ENCODE assay signal across 24 cellular contexts in genomic region chr14:94385553-94386057, GRCh38. TPM values are rescaled to one million over a fixed set of nuclear protein-coding genes. Genes with fewer than 3 reads are reported as not detected.
DNase-seq lines count a peak whose midpoint lies in the region; ATAC-seq and TF ChIP-seq lines count a peak whose summit lies in the region.
"Had no signal": no experiment of that assay in that cellular context is flagged by ENCODE, and none has a peak within 500 bp of the region (broad histone marks: within the 10 kb centered on the region; RNA-seq: fewer than 3 reads in every experiment).

No MANE protein-coding gene starts in this region.

- DNase-seq in CD14-positive monocyte (ENCODE audit: low spot score), result no peak
- DNase-seq in smooth muscle cell (lab: John Stamatoyannopoulos, UW; ENCODE audit: unreplicated experiment), result no peak
- DNase-seq in DMS53 (lab: John Stamatoyannopoulos, UW), result no peak
- DNase-seq in esophagus squamous epithelium (lab: John Stamatoyannopoulos, UW), result no peak
- DNase-seq in dorsolateral prefrontal cortex, result no peak
- DNase-seq: activated CD4-positive, alpha-beta memory T cell treated with anti-CD3 and anti-CD28 coated beads for 36 hours; caudate nucleus; CD4-positive, alpha-beta memory T cell; hypothalamus; pancreas; retina; stimulated activated CD4-positive, alpha-beta T cell treated with anti-CD3 and anti-CD28 coated beads, Interleukin-4, amount 100 ng/mL, for 24 hours had no signal

- peaks cover 55 to 92% of the 10 kb centered on the region in 2 donors for H3K36me3 Mint-ChIP-seq in CD14-positive monocyte
- peaks cover 30% of the 10 kb centered on the region for H3K36me3 Mint-ChIP-seq in activated T-helper 17 cell treated with anti-CD3 and anti-CD28 coated beads, Interleukin-2, amount 50 U/mL, for 72 hours (ENCODE audit: low read depth)
- H3K36me3 Mint-ChIP-seq: activated CD4-positive, alpha-beta memory T cell treated with anti-CD3 and anti-CD28 coated beads for 36 hours; activated naive CD8-positive, alpha-beta T cell; CD4-positive, alpha-beta memory T cell; stimulated activated memory B cell treated with anti-CD40 and anti-IgM and Interleukin-4, amounts not matched to agents 10 μg/mL and 1 μg/mL and 100 μg/mL, for 72 hours had no signal

- H3K4me3 Mint-ChIP-seq in CD14-positive monocyte, result peak overlapping the region; percentile 47 to 81
- peak overlapping the region; percentile 55 for H3K4me3 Mint-ChIP-seq in activated T-helper 17 cell treated with anti-CD3 and anti-CD28 coated beads, Interleukin-2, amount 50 U/mL, for 72 hours
- H3K4me3 Mint-ChIP-seq: activated CD4-positive, alpha-beta memory T cell treated with anti-CD3 and anti-CD28 coated beads for 36 hours; activated naive CD8-positive, alpha-beta T cell; CD4-positive, alpha-beta memory T cell; stimulated activated memory B cell treated with anti-CD40 and anti-IgM and Interleukin-4, amounts not matched to agents 10 μg/mL and 1 μg/mL and 100 μg/mL, for 72 hours had no signal

- peak overlapping the region; percentile 60 to 90 (median 61) for H3K4me3 ChIP-seq in liver (ENCODE audit: low read depth in 1 of 3, low read length in 3 of 3)
- peak overlapping the region; percentile 18 for H3K4me3 ChIP-seq in smooth muscle cell
- no peak overlapping the region for H3K4me3 ChIP-seq in esophagus squamous epithelium
- no peak overlapping the region for H3K4me3 ChIP-seq in dorsolateral prefrontal cortex
- H3K4me3 ChIP-seq: ascending aorta, SJSA1 had no signal

- H3K27me3 ChIP-seq in liver (ENCODE audit: control insufficient read depth in 4 of 4, insufficient read depth in 4 of 4, low read length in 3 of 4) (no peaks in the 10 kb centered on the region), smooth muscle cell (ENCODE audit: low read depth) (no peaks in the 10 kb centered on the region), esophagus squamous epithelium (no peaks in the 10 kb centered on the region), dorsolateral prefrontal cortex (no peaks in the 10 kb centered on the region)
- H3K27me3 ChIP-seq: ascending aorta, pancreas, SJSA1 had no signal

- H3K4me2 ChIP-seq in smooth muscle cell, result no peak overlapping the region

- no peak for TF ChIP-seq RAD21 in liver (IDR thresholded peaks at IDR 0.05)

- H3K9ac ChIP-seq in liver (ENCODE audit: low read depth in 1 of 2, low read length in 2 of 2) (peak overlapping the region in 1 of 2 donors; percentile 95), smooth muscle cell (ENCODE audit: low read depth) (no peak overlapping the region)

- H3K79me2 ChIP-seq in smooth muscle cell (ENCODE audit: low read depth), result no peaks in the 10 kb centered on the region

- peak overlapping the region; percentile 88 to 99 (median 95) for H3K27ac Mint-ChIP-seq in CD14-positive monocyte
- H3K27ac Mint-ChIP-seq in activated T-helper 17 cell treated with anti-CD3 and anti-CD28 coated beads, Interleukin-2, amount 50 U/mL, for 72 hours, result no peak overlapping the region
- H3K27ac Mint-ChIP-seq: activated CD4-positive, alpha-beta memory T cell treated with anti-CD3 and anti-CD28 coated beads for 36 hours; activated naive CD8-positive, alpha-beta T cell; stimulated activated memory B cell treated with anti-CD40 and anti-IgM and Interleukin-4, amounts not matched to agents 10 μg/mL and 1 μg/mL and 100 μg/mL, for 72 hours had no signal

- H3K27ac ChIP-seq in liver (ENCODE audit: low read depth in 1 of 2, low read length in 2 of 2), result peak overlapping the region; percentile 91 to 98
- no peak overlapping the region for H3K27ac ChIP-seq in smooth muscle cell (ENCODE audit: low read depth)
- H3K27ac ChIP-seq in esophagus squamous epithelium, result peak overlapping the region in 1 of 4 donors; percentile 30
- peak overlapping the region in 1 of 59 donors; percentile 39 for H3K27ac ChIP-seq in dorsolateral prefrontal cortex
- H3K27ac ChIP-seq: SJSA1 had no signal

- no peaks in the 10 kb centered on the region for H4K20me1 ChIP-seq in smooth muscle cell (ENCODE audit: low read depth)

- no peaks in the 10 kb centered on the region for H3K9me3 ChIP-seq in liver (ENCODE audit: control insufficient read depth in 4 of 4, low read length in 3 of 4)
- no peaks in the 10 kb centered on the region for H3K9me3 ChIP-seq in smooth muscle cell (replicated peaks; ENCODE audit: low read depth)
- H3K9me3 ChIP-seq in esophagus squamous epithelium, result no peaks in the 10 kb centered on the region
- H3K9me3 ChIP-seq: ascending aorta, pancreas, SJSA1 had no signal

- H3F3A ChIP-seq in smooth muscle cell (ENCODE audit: low read depth), result no peaks in the 10 kb centered on the region

- H3K36me3 ChIP-seq in liver (ENCODE audit: control insufficient read depth in 4 of 4, insufficient read depth in 3 of 4, low read depth in 1 of 4, low read length in 3 of 4), result peaks cover 7 to 41% (median 19%) of the 10 kb centered on the region in 4 donors
- H3K36me3 ChIP-seq in smooth muscle cell (ENCODE audit: low read depth), result no peaks in the 10 kb centered on the region
- H3K36me3 ChIP-seq in esophagus squamous epithelium, result no peaks in the 10 kb centered on the region
- H3K36me3 ChIP-seq: ascending aorta, pancreas, SJSA1 had no signal

- intact Hi-C loops in CD14-positive monocyte (cut with micrococcal nuclease) (no loop called here), esophagus squamous epithelium (cut with DNase I) (no loop called here), dorsolateral prefrontal cortex (cut with DNase I) (no loop called here)

- peaks cover 83% of the 10 kb centered on the region for H3K4me1 Mint-ChIP-seq in CD14-positive monocyte
- peaks cover 13% of the 10 kb centered on the region for H3K4me1 Mint-ChIP-seq in activated T-helper 17 cell treated with anti-CD3 and anti-CD28 coated beads, Interleukin-2, amount 50 U/mL, for 72 hours
- H3K4me1 Mint-ChIP-seq: CD4-positive, alpha-beta memory T cell; stimulated activated memory B cell treated with anti-CD40 and anti-IgM and Interleukin-4, amounts not matched to agents 10 μg/mL and 1 μg/mL and 100 μg/mL, for 72 hours had no signal

- peaks cover 0 to 56% (median 13%) of the 10 kb centered on the region in 4 donors for H3K4me1 ChIP-seq in liver (ENCODE audit: control insufficient read depth in 4 of 4, insufficient read depth in 4 of 4, low read length in 3 of 4)
- H3K4me1 ChIP-seq in smooth muscle cell (ENCODE audit: low read depth), result no peaks in the 10 kb centered on the region
- H3K4me1 ChIP-seq in esophagus squamous epithelium, result peaks cover 0 to 15% (median 4%) of the 10 kb centered on the region in 3 donors
- H3K4me1 ChIP-seq: ascending aorta had no signal

- H2AFZ ChIP-seq in smooth muscle cell (ENCODE audit: low read depth), result no peak overlapping the region

- H3K27me3 Mint-ChIP-seq in CD14-positive monocyte (ENCODE audit: low read depth in 3 of 3), result peaks cover 0 to 3% (median 0%) of the 10 kb centered on the region in 3 donors
- H3K27me3 Mint-ChIP-seq in activated T-helper 17 cell treated with anti-CD3 and anti-CD28 coated beads, Interleukin-2, amount 50 U/mL, for 72 hours, result no peaks in the 10 kb centered on the region
- H3K27me3 Mint-ChIP-seq: activated CD4-positive, alpha-beta memory T cell treated with anti-CD3 and anti-CD28 coated beads for 36 hours; activated naive CD8-positive, alpha-beta T cell; stimulated activated memory B cell treated with anti-CD40 and anti-IgM and Interleukin-4, amounts not matched to agents 10 μg/mL and 1 μg/mL and 100 μg/mL, for 72 hours had no signal

- TF ChIP-seq CTCF in CD14-positive monocyte (IDR thresholded peaks at IDR 0.05), result no peak
- TF ChIP-seq CTCF in liver (IDR thresholded peaks at IDR 0.05; ENCODE audit: low read depth, low read length, missing input control), result no peak
- no peak for TF ChIP-seq CTCF in smooth muscle cell (IDR thresholded peaks at IDR 0.05; ENCODE audit: borderline replicate concordance, insufficient read depth, poor library complexity, severe bottlenecking)
- TF ChIP-seq CTCF in esophagus squamous epithelium (IDR thresholded peaks at IDR 0.05), result no peak
- TF ChIP-seq CTCF in dorsolateral prefrontal cortex (IDR thresholded peaks at IDR 0.05 in 54 of 56, conservative IDR thresholded peaks at IDR 0.05 in 2 of 56; ENCODE audit: low read depth in 1 of 56, partially characterized antibody in 56 of 56), result no peak

- TF ChIP-seq POLR2A in esophagus squamous epithelium (IDR thresholded peaks at IDR 0.05), result no peak

- ATAC-seq in activated T-helper 17 cell treated with anti-CD3 and anti-CD28 coated beads, Interleukin-2, amount 50 U/mL, for 72 hours (replicated peaks), result no peak
- no peak for ATAC-seq in HG02759 (IDR thresholded peaks at IDR 0.05; ENCODE audit: unreplicated experiment)
- ATAC-seq: stimulated activated memory B cell treated with anti-CD40 and anti-IgM and Interleukin-4, amounts not matched to agents 10 μg/mL and 1 μg/mL and 100 μg/mL, for 72 hours had no signal

- H3K9me3 Mint-ChIP-seq in CD14-positive monocyte, result peaks cover 0 to 3% (median 0%) of the 10 kb centered on the region in 7 donors
- H3K9me3 Mint-ChIP-seq in activated T-helper 17 cell treated with anti-CD3 and anti-CD28 coated beads, Interleukin-2, amount 50 U/mL, for 72 hours, result no peaks in the 10 kb centered on the region
- H3K9me3 Mint-ChIP-seq: activated CD4-positive, alpha-beta memory T cell treated with anti-CD3 and anti-CD28 coated beads for 36 hours; stimulated activated memory B cell treated with anti-CD40 and anti-IgM and Interleukin-4, amounts not matched to agents 10 μg/mL and 1 μg/mL and 100 μg/mL, for 72 hours had no signal

- WGBS in liver, result 27% methylated on average over 3 of the region's 3 CpGs
- WGBS in smooth muscle cell (ENCODE audit: low lambda C conversion rate), result 93% methylated on average over 3 of the region's 3 CpGs
- 82% methylated on average over 2 of the region's 3 CpGs; no CpG with 5 or more reads in 1 of the 2 donors for WGBS in esophagus squamous epithelium, 2 donors

TF ChIP-seq in liver, 16 proteins besides CTCF, POLR2A, EP300 and RAD21 (continues in another document):
- no peak for TF ChIP-seq FOXA1 (IDR thresholded peaks at IDR 0.05)
- no peak for TF ChIP-seq FOXA2 (IDR thresholded peaks at IDR 0.05)
- peak in 1 of 2 donors; percentile 18 for TF ChIP-seq EGR1 (IDR thresholded peaks at IDR 0.05; ENCODE audit: low read depth in 2 of 2)
- TF ChIP-seq JUND (IDR thresholded peaks at IDR 0.05), result peak; percentile 11 to 79

RNA-seq across cellular contexts. Expression of gene SERPINA1, which starts 2.8 kb away (rescaled TPM):
- polyA plus RNA-seq in CD14-positive monocyte (1,000 to 10,000 TPM; 1,278 to 2,042 TPM), liver (over 10,000 TPM; 28,447 to 47,972 TPM), smooth muscle cell (2.4 and 3.4 TPM in 2 replicates)
- 100 to 1,000 TPM in 1 of 2 donors, 1 to 10 TPM in 1; 1.3 to 160 TPM for total RNA-seq in activated T-helper 17 cell treated with anti-CD3 and anti-CD28 coated beads, Interleukin-2, amount 50 U/mL, for 72 hours
- total RNA-seq in liver (over 10,000 TPM; 10,220 to 22,719 TPM), smooth muscle cell (0.22 and 1.8 TPM in 2 replicates), esophagus squamous epithelium (10 to 100 TPM in 1 of 4 donors, 1 to 10 TPM in 3; 1.7 to 16.4 (median 5.8) TPM), dorsolateral prefrontal cortex (10 to 100 TPM in 67 of 120 experiments, 1 to 10 TPM in 53; 1.6 to 94.0 (median 11.0) TPM)
- total RNA-seq: dermis microvascular lymphatic vessel endothelial cell, H1, LHCN-M2 had no signal
- polyA plus RNA-seq: CD4-positive, alpha-beta memory T cell; neural cell had no signal

RNA-seq across cellular contexts. Expression of gene SERPINA2, which starts 19.1 kb away (rescaled TPM):
- polyA plus RNA-seq in CD14-positive monocyte, result not detected
- total RNA-seq in activated T-helper 17 cell treated with anti-CD3 and anti-CD28 coated beads, Interleukin-2, amount 50 U/mL, for 72 hours, result under 1 TPM in 1 of 2 donors, not detected in 1; 0.29 TPM
- not detected for total RNA-seq in liver
- polyA plus RNA-seq in liver, result not detected
- total RNA-seq in smooth muscle cell, result not detected in 2 replicates
- polyA plus RNA-seq in smooth muscle cell, result not detected in 2 replicates
- not detected for total RNA-seq in esophagus squamous epithelium
- total RNA-seq in dorsolateral prefrontal cortex, result not detected
- total RNA-seq: activated CD4-positive, alpha-beta memory T cell treated with anti-CD3 and anti-CD28 coated beads for 36 hours; ascending aorta; CD4-positive, alpha-beta memory T cell; dermis microvascular lymphatic vessel endothelial cell; H1; LHCN-M2; lower leg skin; pancreas; SJSA1 had no signal
- polyA plus RNA-seq: CD4-positive, alpha-beta memory T cell; H1; neural cell; pancreas had no signal

Comparison
In these comparisons a context has a peak if more than half of its experiments do, and no peak if none do; other contexts are left out.
1. H3K4me3 ChIP-seq: peak in liver (3 of 3) and smooth muscle cell (single experiment); none in esophagus squamous epithelium (0 of 4) and dorsolateral prefrontal cortex (0 of 59).
2. RNA of gene SERPINA1, which starts 2.8 kb away (total RNA-seq): 10,220 to 22,719 TPM in liver; 1.3 to 160 TPM in activated T-helper 17 cell treated with anti-CD3 and anti-CD28 coated beads, Interleukin-2, amount 50 U/mL, for 72 hours, 1.6 to 94.0 TPM in dorsolateral prefrontal cortex, 1.7 to 16.4 TPM in esophagus squamous epithelium and 0.22 to 1.8 TPM in smooth muscle cell; every median in the first group is over 10 times any median in the second.